10 cellular contexts compared by ENCODE assay signal in the genomic region with DNA sequence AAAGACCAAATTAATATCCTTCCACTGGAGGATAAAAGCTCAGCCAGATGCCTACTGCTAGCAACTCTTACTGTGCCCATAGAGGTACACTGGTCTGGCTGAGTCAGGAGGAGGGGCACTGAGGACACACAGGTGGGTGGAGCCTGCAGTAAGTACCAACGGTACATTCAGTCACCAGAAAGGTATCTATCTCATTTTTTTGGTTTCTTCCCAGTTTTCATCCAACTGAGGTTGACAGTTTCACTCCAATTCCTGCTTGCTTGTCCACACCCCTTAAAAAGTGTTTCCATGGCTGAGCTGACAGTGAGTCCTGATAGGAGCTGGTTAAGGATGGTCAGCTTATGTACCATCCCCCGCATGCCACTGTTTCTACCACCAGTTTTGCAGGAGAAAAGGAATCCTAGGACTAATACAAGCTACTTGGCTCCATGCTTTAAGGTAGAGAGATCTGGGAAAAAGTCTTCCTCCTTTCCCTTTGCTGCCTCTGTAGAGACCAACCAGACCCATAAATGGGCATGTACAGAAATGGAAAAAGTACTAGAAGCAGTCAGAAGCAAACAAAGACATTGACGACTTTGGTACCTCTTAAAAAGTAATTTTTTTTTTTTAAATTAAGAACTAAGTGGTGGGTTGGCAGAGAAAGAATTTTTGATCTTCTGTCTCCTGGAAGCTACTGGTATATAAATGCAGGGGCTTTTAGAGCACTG. TPM values are rescaled to one million over a fixed set of nuclear protein-coding genes. Genes with fewer than 3 reads are reported as not detected.
DNase-seq lines count a peak whose midpoint lies in the region; ATAC-seq, FAIRE-seq and TF ChIP-seq lines count a peak whose summit lies in the region.
"Had no signal": no experiment of that assay in that cellular context is flagged by ENCODE, and none has a peak within 500 bp of the region (broad histone marks: within the 10 kb centered on the region; RNA-seq: fewer than 3 reads in every experiment).

No MANE protein-coding gene starts in this region.

- H3K4me1 Mint-ChIP-seq in astrocyte (ENCODE audit: low read depth, unreplicated experiment) = peaks cover 47% of the 10 kb centered on the region

- peaks cover 9% of the 10 kb centered on the region for H3K36me3 Mint-ChIP-seq in astrocyte (ENCODE audit: low read depth, unreplicated experiment)

- peak overlapping the region; percentile 88 for H3K27ac ChIP-seq in ACC112 (ENCODE audit: low read depth, low read length)
- no peak overlapping the region for H3K27ac ChIP-seq in astrocyte (ENCODE audit: low read depth, low read length)
- peak overlapping the region; percentile 98 to 99 for H3K27ac ChIP-seq in liver (ENCODE audit: low read depth in 1 of 2, low read length in 2 of 2)
- H3K27ac ChIP-seq: parathyroid adenoma, Peyer's patch had no signal

- WGBS in liver = 45% methylated on average over 3 of the region's 3 CpGs

- no peak for DNase-seq in HAP-1 (ENCODE audit: low spot score in 2 of 2)
- peak; percentile 39 for DNase-seq in astrocyte (ENCODE audit: low read depth)
- DNase-seq in NCI-H2227 (lab: John Stamatoyannopoulos, UW; ENCODE audit: unreplicated experiment) = no peak
- no peak for DNase-seq in NCI-H1694 (lab: John Stamatoyannopoulos, UW)

- no peaks in the 10 kb centered on the region for H3K27me3 Mint-ChIP-seq in astrocyte (ENCODE audit: low read depth, unreplicated experiment)

- H3K36me3 ChIP-seq in ACC112 (ENCODE audit: insufficient read depth, low read length) (peaks cover 28% of the 10 kb centered on the region), HAP-1 (replicated peaks) (no peaks in the 10 kb centered on the region), astrocyte (ENCODE audit: insufficient read depth, low read length) (no peaks in the 10 kb centered on the region), liver (ENCODE audit: control insufficient read depth in 4 of 4, insufficient read depth in 3 of 4, low read depth in 1 of 4, low read length in 3 of 4) (peaks cover 0 to 6% (median under 1%) of the 10 kb centered on the region in 4 donors)
- H3K36me3 ChIP-seq: Peyer's patch had no signal

- in situ Hi-C loops in HAP-1 (cut with MboI; ENCODE audit: low sequenced_read_pairs) = no loop called here

- H4K20me1 ChIP-seq in astrocyte (ENCODE audit: insufficient read depth, low read length) = peaks cover 68% of the 10 kb centered on the region

- H3K9me3 ChIP-seq in HAP-1 = no peaks in the 10 kb centered on the region
- H3K9me3 ChIP-seq in astrocyte (ENCODE audit: insufficient read depth, low read depth, low read length) = no peaks in the 10 kb centered on the region
- H3K9me3 ChIP-seq in liver (ENCODE audit: control insufficient read depth in 4 of 4, low read length in 3 of 4) = no peaks in the 10 kb centered on the region
- H3K9me3 ChIP-seq: Peyer's patch had no signal

- H3K4me3 ChIP-seq in ACC112 (ENCODE audit: low read depth, low read length) (peak overlapping the region; percentile 91), HAP-1 (peak overlapping the region; percentile 87; the same call in 1 of the 2 replicates), astrocyte (ENCODE audit: insufficient read depth, low read depth, low read length) (peak overlapping the region; percentile 88), liver (ENCODE audit: low read depth in 1 of 3, low read length in 3 of 3) (peak overlapping the region; percentile 89 to 94 (median 93))

- FAIRE-seq in astrocyte (lab: Jason Lieb, UNC) = no peak

- H2AFZ ChIP-seq in ACC112 (ENCODE audit: low read length, unreplicated experiment) (no peak overlapping the region), astrocyte (ENCODE audit: low read depth, low read length) (no peak overlapping the region)
- H2AFZ ChIP-seq: parathyroid adenoma had no signal

- H3K4me2 ChIP-seq in astrocyte (ENCODE audit: low read length) = peak overlapping the region; percentile 98

- H3K4me1 ChIP-seq in ACC112 (ENCODE audit: control insufficient read depth, insufficient read depth, low read length, unreplicated experiment) = peaks cover 62% of the 10 kb centered on the region
- H3K4me1 ChIP-seq in HAP-1 = peaks cover 26% of the 10 kb centered on the region
- H3K4me1 ChIP-seq in astrocyte (ENCODE audit: insufficient read depth, low read length) = peaks cover 22% of the 10 kb centered on the region
- peaks cover 2 to 49% (median 22%) of the 10 kb centered on the region in 4 donors for H3K4me1 ChIP-seq in liver (ENCODE audit: control insufficient read depth in 4 of 4, insufficient read depth in 4 of 4, low read length in 3 of 4)

- no peak for ATAC-seq in esophagus mucosa
- ATAC-seq in HG03565 (IDR thresholded peaks at IDR 0.05; ENCODE audit: unreplicated experiment) = no peak

- H3K9me3 Mint-ChIP-seq in astrocyte (ENCODE audit: unreplicated experiment) = no peaks in the 10 kb centered on the region

- H3K79me2 ChIP-seq in ACC112 (ENCODE audit: control insufficient read depth, insufficient read depth, low read length, unreplicated experiment) = peaks cover 79% of the 10 kb centered on the region
- peaks cover 78% of the 10 kb centered on the region for H3K79me2 ChIP-seq in astrocyte (ENCODE audit: insufficient read depth, low read length)

- peak overlapping the region; percentile 97 for H3K27ac Mint-ChIP-seq in astrocyte (ENCODE audit: unreplicated experiment)

- H3K9ac ChIP-seq in astrocyte (ENCODE audit: low read length) (no peak overlapping the region), liver (ENCODE audit: low read depth in 1 of 2, low read length in 2 of 2) (peak overlapping the region in 1 of 2 donors; percentile 97)
- H3K9ac ChIP-seq: parathyroid adenoma had no signal

- no peaks in the 10 kb centered on the region for H3K27me3 ChIP-seq in ACC112 (ENCODE audit: insufficient read depth, low read length)
- H3K27me3 ChIP-seq in HAP-1 (ENCODE audit: low read depth) = no peaks in the 10 kb centered on the region
- no peaks in the 10 kb centered on the region for H3K27me3 ChIP-seq in astrocyte (ENCODE audit: insufficient read depth, low read length)
- H3K27me3 ChIP-seq in liver (ENCODE audit: control insufficient read depth in 4 of 4, insufficient read depth in 4 of 4, low read length in 3 of 4) = no peaks in the 10 kb centered on the region
- H3K27me3 ChIP-seq: Peyer's patch had no signal

- TF ChIP-seq CTCF in astrocyte (IDR thresholded peaks at IDR 0.05; ENCODE audit: insufficient read depth, low read depth, low read length) = no peak
- TF ChIP-seq CTCF in liver (IDR thresholded peaks at IDR 0.05; ENCODE audit: low read depth, low read length, missing input control) = no peak

- H3K4me3 Mint-ChIP-seq in astrocyte (ENCODE audit: unreplicated experiment) = peak overlapping the region; percentile 96

- TF ChIP-seq RAD21 in liver (IDR thresholded peaks at IDR 0.05) = peak; percentile 13 to 19

TF ChIP-seq in liver, 16 proteins besides CTCF, POLR2A, EP300 and RAD21 (continues in another document):
- TF ChIP-seq SP1 (IDR thresholded peaks at IDR 0.05) (peak; percentile 5), FOXA1 (IDR thresholded peaks at IDR 0.05) (no peak), GABPA (IDR thresholded peaks at IDR 0.05 in 1 of 2, conservative IDR thresholded peaks at IDR 0.05 in 1 of 2) (no peak), HNF4A (conservative IDR thresholded peaks at IDR 0.05) (peak in 1 of 2 donors; percentile 5), HNF4G (IDR thresholded peaks at IDR 0.05) (no peak), JUND (IDR thresholded peaks at IDR 0.05) (peak in 1 of 2 donors; percentile 25), TAF1 (conservative IDR thresholded peaks at IDR 0.05) (peak; percentile 73)
- TF ChIP-seq, protein P1, sequence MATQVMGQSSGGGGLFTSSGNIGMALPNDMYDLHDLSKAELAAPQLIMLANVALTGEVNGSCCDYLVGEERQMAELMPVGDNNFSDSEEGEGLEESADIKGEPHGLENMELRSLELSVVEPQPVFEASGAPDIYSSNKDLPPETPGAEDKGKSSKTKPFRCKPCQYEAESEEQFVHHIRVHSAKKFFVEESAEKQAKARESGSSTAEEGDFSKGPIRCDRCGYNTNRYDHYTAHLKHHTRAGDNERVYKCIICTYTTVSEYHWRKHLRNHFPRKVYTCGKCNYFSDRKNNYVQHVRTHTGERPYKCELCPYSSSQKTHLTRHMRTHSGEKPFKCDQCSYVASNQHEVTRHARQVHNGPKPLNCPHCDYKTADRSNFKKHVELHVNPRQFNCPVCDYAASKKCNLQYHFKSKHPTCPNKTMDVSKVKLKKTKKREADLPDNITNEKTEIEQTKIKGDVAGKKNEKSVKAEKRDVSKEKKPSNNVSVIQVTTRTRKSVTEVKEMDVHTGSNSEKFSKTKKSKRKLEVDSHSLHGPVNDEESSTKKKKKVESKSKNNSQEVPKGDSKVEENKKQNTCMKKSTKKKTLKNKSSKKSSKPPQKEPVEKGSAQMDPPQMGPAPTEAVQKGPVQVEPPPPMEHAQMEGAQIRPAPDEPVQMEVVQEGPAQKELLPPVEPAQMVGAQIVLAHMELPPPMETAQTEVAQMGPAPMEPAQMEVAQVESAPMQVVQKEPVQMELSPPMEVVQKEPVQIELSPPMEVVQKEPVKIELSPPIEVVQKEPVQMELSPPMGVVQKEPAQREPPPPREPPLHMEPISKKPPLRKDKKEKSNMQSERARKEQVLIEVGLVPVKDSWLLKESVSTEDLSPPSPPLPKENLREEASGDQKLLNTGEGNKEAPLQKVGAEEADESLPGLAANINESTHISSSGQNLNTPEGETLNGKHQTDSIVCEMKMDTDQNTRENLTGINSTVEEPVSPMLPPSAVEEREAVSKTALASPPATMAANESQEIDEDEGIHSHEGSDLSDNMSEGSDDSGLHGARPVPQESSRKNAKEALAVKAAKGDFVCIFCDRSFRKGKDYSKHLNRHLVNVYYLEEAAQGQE (IDR thresholded peaks at IDR 0.05) = peak; percentile 34
- TF ChIP-seq, protein P2, sequence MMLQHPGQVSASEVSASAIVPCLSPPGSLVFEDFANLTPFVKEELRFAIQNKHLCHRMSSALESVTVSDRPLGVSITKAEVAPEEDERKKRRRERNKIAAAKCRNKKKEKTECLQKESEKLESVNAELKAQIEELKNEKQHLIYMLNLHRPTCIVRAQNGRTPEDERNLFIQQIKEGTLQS (IDR thresholded peaks at IDR 0.05) = no peak
- TF ChIP-seq, protein P3, sequence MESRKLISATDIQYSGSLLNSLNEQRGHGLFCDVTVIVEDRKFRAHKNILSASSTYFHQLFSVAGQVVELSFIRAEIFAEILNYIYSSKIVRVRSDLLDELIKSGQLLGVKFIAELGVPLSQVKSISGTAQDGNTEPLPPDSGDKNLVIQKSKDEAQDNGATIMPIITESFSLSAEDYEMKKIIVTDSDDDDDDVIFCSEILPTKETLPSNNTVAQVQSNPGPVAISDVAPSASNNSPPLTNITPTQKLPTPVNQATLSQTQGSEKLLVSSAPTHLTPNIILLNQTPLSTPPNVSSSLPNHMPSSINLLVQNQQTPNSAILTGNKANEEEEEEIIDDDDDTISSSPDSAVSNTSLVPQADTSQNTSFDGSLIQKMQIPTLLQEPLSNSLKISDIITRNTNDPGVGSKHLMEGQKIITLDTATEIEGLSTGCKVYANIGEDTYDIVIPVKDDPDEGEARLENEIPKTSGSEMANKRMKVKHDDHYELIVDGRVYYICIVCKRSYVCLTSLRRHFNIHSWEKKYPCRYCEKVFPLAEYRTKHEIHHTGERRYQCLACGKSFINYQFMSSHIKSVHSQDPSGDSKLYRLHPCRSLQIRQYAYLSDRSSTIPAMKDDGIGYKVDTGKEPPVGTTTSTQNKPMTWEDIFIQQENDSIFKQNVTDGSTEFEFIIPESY (IDR thresholded peaks at IDR 0.05) = no peak

RNA-seq across cellular contexts. Expression of a gene that starts 3.2 kb away (rescaled TPM):
- total RNA-seq in astrocyte (107 and 118 TPM in 2 replicates), liver (10 to 100 TPM; 53.9 to 64.5 TPM), esophagus mucosa (181 TPM)
- 10 to 100 TPM; 21.0 to 37.9 TPM for polyA plus RNA-seq in liver
